ENCODE assay signal across 16 cellular contexts in the genomic region with DNA sequence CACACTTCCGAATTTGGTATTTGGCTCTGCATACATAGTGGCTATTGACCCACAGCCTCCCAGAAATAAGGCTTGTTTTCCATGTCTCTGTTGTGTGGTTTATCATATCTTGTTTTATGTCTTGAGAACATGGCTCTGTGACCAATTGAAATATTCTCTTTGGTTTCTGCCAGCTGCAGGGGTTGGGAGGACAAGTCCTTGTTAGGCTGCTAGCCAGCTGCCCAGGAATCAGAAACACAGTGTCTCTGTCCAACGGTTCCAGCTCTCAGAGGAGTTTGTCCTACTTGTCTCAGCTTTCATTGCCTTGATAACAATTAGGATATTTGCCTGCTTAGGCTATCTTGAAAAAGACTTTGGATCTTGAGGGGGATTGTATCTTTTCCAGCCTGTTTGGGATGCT. TPM values are rescaled to one million over a fixed set of nuclear protein-coding genes. Genes with fewer than 3 reads are reported as not detected.
DNase-seq lines count a peak whose midpoint lies in the region; ATAC-seq, FAIRE-seq and TF ChIP-seq lines count a peak whose summit lies in the region.
"Had no signal": no experiment of that assay in that cellular context is flagged by ENCODE, and none has a peak within 500 bp of the region (broad histone marks: within the 10 kb centered on the region; RNA-seq: fewer than 3 reads in every experiment).

No MANE protein-coding gene starts in this region.

- no peaks in the 10 kb centered on the region for H3K9me3 ChIP-seq in astrocyte (ENCODE audit: insufficient read depth, low read depth, low read length)
- H3K9me3 ChIP-seq in heart left ventricle = no peaks in the 10 kb centered on the region
- H3K9me3 ChIP-seq in trophoblast cell (ENCODE audit: insufficient read depth, low read depth, low read length) = no peaks in the 10 kb centered on the region
- H3K9me3 ChIP-seq in ovary = no peaks in the 10 kb centered on the region

- H3K4me3 ChIP-seq in astrocyte (ENCODE audit: insufficient read depth, low read depth, low read length) (no peak overlapping the region), heart left ventricle (no peak overlapping the region), trophoblast cell (ENCODE audit: low read depth, low read length) (no peak overlapping the region), ovary (no peak overlapping the region)

- TF ChIP-seq EP300 in ovary (IDR thresholded peaks at IDR 0.05) = no peak

- H2AFZ ChIP-seq in astrocyte (ENCODE audit: low read depth, low read length) (no peak overlapping the region), trophoblast cell (ENCODE audit: insufficient read depth, low read length, poor library complexity) (no peak overlapping the region)

- H3K27ac Mint-ChIP-seq in astrocyte (ENCODE audit: unreplicated experiment) (peak overlapping the region; percentile 94), nephron progenitor cell (no peak overlapping the region)
- H3K27ac Mint-ChIP-seq: memory B cell; progenitor cell of endocrine pancreas; T-helper 1 cell treated with Interleukin-12 subunit alpha and Interleukin-12 subunit beta and Interleukin-4 antibody, amounts not matched to agents 30 μg/mL and 1 μg/mL, for 36 hours had no signal

- intact Hi-C loops in heart left ventricle (cut with DNase I) (loop anchor here in 1 of 10 donors (10.0 kb wide), 1 partner anchor 56 kb away; no protein-coding TSS in a partner anchor), ovary (cut with DNase I) (no loop called here)

- H3K4me3 Mint-ChIP-seq in astrocyte (ENCODE audit: unreplicated experiment) (no peak overlapping the region), nephron progenitor cell (no peak overlapping the region)
- H3K4me3 Mint-ChIP-seq: memory B cell; T-helper 1 cell treated with Interleukin-12 subunit alpha and Interleukin-12 subunit beta and Interleukin-4 antibody, amounts not matched to agents 30 μg/mL and 1 μg/mL, for 36 hours had no signal

- H3K18ac ChIP-seq in trophoblast cell (ENCODE audit: low read length) = peak overlapping the region; percentile 74

- peaks cover 19% of the 10 kb centered on the region for H3K4me1 ChIP-seq in astrocyte (ENCODE audit: insufficient read depth, low read length)
- peaks cover 0 to 8% (median 1%) of the 10 kb centered on the region in 12 donors for H3K4me1 ChIP-seq in heart left ventricle
- peaks cover 8 to 10% of the 10 kb centered on the region in 2 experiments for H3K4me1 ChIP-seq in trophoblast cell (ENCODE audit: control insufficient read depth in 1 of 2, insufficient read depth in 2 of 2, low read length in 2 of 2)
- peaks cover 3% of the 10 kb centered on the region for H3K4me1 ChIP-seq in ovary (ENCODE audit: insufficient read depth)

- no peaks in the 10 kb centered on the region for H3K79me2 ChIP-seq in astrocyte (ENCODE audit: insufficient read depth, low read length)
- no peaks in the 10 kb centered on the region for H3K79me2 ChIP-seq in trophoblast cell (ENCODE audit: control insufficient read depth, insufficient read depth, low read length, poor library complexity)

- TF ChIP-seq CTCF in astrocyte (IDR thresholded peaks at IDR 0.05; ENCODE audit: insufficient read depth, low read depth, low read length) (no peak), heart left ventricle (IDR thresholded peaks at IDR 0.05) (no peak), ovary (IDR thresholded peaks at IDR 0.05) (no peak), nephron progenitor cell (IDR thresholded peaks at IDR 0.05) (no peak)

- H3K4ac ChIP-seq in trophoblast cell (ENCODE audit: low read depth, low read length) = no peak overlapping the region

- H2BK120ac ChIP-seq in trophoblast cell (ENCODE audit: insufficient read depth, low read length, poor library complexity) = peak overlapping the region; percentile 79

- TF ChIP-seq POLR2A in heart left ventricle (IDR thresholded peaks at IDR 0.05) (no peak), erythroblast (IDR thresholded peaks at IDR 0.05; ENCODE audit: low read length) (no peak), ovary (IDR thresholded peaks at IDR 0.05) (no peak)

- H4K91ac ChIP-seq in trophoblast cell (ENCODE audit: low read depth, low read length) = peak overlapping the region; percentile 35

- DNase-seq in EL = peak; percentile 39
- peak; percentile 26 for DNase-seq in astrocyte (ENCODE audit: low read depth)
- DNase-seq in heart left ventricle = no peak
- no peak for DNase-seq in trophoblast cell
- no peak for DNase-seq in erythroblast (lab: John Stamatoyannopoulos, UW)
- DNase-seq in ovary = no peak
- DNase-seq in nephron progenitor cell = no peak
- DNase-seq: activated T-cell treated with anti-CD3 and anti-CD28 coated beads, Interleukin-2, amount 50 U/mL, for 48 hours; amygdala; GOT3; stimulated activated CD4-positive, alpha-beta T cell treated with anti-CD3 and anti-CD28 coated beads, Interleukin-2, amount 100 ng/mL, for 24 hours had no signal

- H2AK5ac ChIP-seq in trophoblast cell (ENCODE audit: low read length) = no peak overlapping the region

- ATAC-seq in heart left ventricle = peak in 3 of 4 donors; percentile 39 to 55 (median 42)
- ATAC-seq in activated CD4-positive, CD25-positive, alpha-beta regulatory T cell treated with anti-CD3 and anti-CD28 coated beads, Interleukin-2, amount 50 U/mL, for 24 hours = no peak

- H3K27me3 ChIP-seq in astrocyte (ENCODE audit: insufficient read depth, low read length) = no peaks in the 10 kb centered on the region
- H3K27me3 ChIP-seq in heart left ventricle = peaks cover 0 to 3% (median 0%) of the 10 kb centered on the region in 9 donors
- H3K27me3 ChIP-seq in trophoblast cell (ENCODE audit: insufficient read depth, low read length) = no peaks in the 10 kb centered on the region
- no peaks in the 10 kb centered on the region for H3K27me3 ChIP-seq in ovary

- no peak overlapping the region for H3K4me2 ChIP-seq in astrocyte (ENCODE audit: low read length)
- no peak overlapping the region for H3K4me2 ChIP-seq in trophoblast cell (ENCODE audit: low read length)

- H3K36me3 Mint-ChIP-seq in astrocyte (ENCODE audit: low read depth, unreplicated experiment) (peaks cover 1% of the 10 kb centered on the region), nephron progenitor cell (ENCODE audit: low read depth) (no peaks in the 10 kb centered on the region)
- H3K36me3 Mint-ChIP-seq: memory B cell had no signal

- H3K79me1 ChIP-seq in trophoblast cell (ENCODE audit: low read length) = peaks cover 13% of the 10 kb centered on the region

- H3K27ac ChIP-seq in astrocyte (ENCODE audit: low read depth, low read length) (peak overlapping the region; percentile 44), heart left ventricle (peak overlapping the region in 2 of 12 donors; percentile 43 to 46), trophoblast cell (ENCODE audit: low read depth, low read length) (peak overlapping the region; percentile 71), ovary (no peak overlapping the region)
- H3K27ac ChIP-seq: C4-2B had no signal

- 32 to 43% (median 38%) methylated on average over 2 of the region's 2 CpGs for WGBS in heart left ventricle, 4 donors
- WGBS in trophoblast cell (ENCODE audit: extremely low coverage, insufficient coverage, insufficient read length) = no CpG with 5 or more reads among the region's 2 CpGs
- WGBS in ovary, 3 donors = 4 to 7% (median 6%) methylated on average over 2 of the region's 2 CpGs

- H3K36me3 ChIP-seq in astrocyte (ENCODE audit: insufficient read depth, low read length) (no peaks in the 10 kb centered on the region), heart left ventricle (no peaks in the 10 kb centered on the region), trophoblast cell (ENCODE audit: control insufficient read depth in 1 of 2, insufficient read depth in 2 of 2, low read length in 2 of 2) (no peaks in the 10 kb centered on the region), ovary (no peaks in the 10 kb centered on the region)

- H3K27me3 Mint-ChIP-seq in astrocyte (ENCODE audit: low read depth, unreplicated experiment) = peaks cover 9% of the 10 kb centered on the region
- peaks cover 35% of the 10 kb centered on the region for H3K27me3 Mint-ChIP-seq in nephron progenitor cell (ENCODE audit: low read depth, poor library complexity)

- H3K4me1 Mint-ChIP-seq in astrocyte (ENCODE audit: low read depth, unreplicated experiment) (peaks cover 27% of the 10 kb centered on the region), nephron progenitor cell (peaks cover 9% of the 10 kb centered on the region)

- no peak overlapping the region for H3K9ac ChIP-seq in astrocyte (ENCODE audit: low read length)
- H3K9ac ChIP-seq in trophoblast cell (ENCODE audit: low read length) = no peak overlapping the region

- peak overlapping the region; percentile 66 for H2BK5ac ChIP-seq in trophoblast cell (ENCODE audit: low read depth, low read length, poor library complexity)

- H2BK12ac ChIP-seq in trophoblast cell (ENCODE audit: low read length) = peak overlapping the region; percentile 97

- peak overlapping the region; percentile 54 for H3K14ac ChIP-seq in trophoblast cell (ENCODE audit: low read length)

- H3K9me3 Mint-ChIP-seq in astrocyte (ENCODE audit: unreplicated experiment) (no peaks in the 10 kb centered on the region), nephron progenitor cell (no peaks in the 10 kb centered on the region)
- H3K9me3 Mint-ChIP-seq: memory B cell; T-helper 1 cell treated with Interleukin-12 subunit alpha and Interleukin-12 subunit beta and Interleukin-4 antibody, amounts not matched to agents 30 μg/mL and 1 μg/mL, for 36 hours had no signal

- FAIRE-seq in astrocyte (lab: Jason Lieb, UNC) = no peak

- no peak overlapping the region for H4K8ac ChIP-seq in trophoblast cell (ENCODE audit: low read depth, low read length)

- no peak overlapping the region for H3K23ac ChIP-seq in trophoblast cell (ENCODE audit: low read length)

- no peak overlapping the region for H4K12ac ChIP-seq in trophoblast cell (ENCODE audit: low read depth, low read length)

- H4K20me1 ChIP-seq in astrocyte (ENCODE audit: insufficient read depth, low read length) = no peaks in the 10 kb centered on the region

RNA-seq across cellular contexts. Expression of a gene that starts 6.0 kb away (rescaled TPM):
- 0.31 and 0.93 TPM in 2 replicates for total RNA-seq in astrocyte
- total RNA-seq in heart left ventricle = 1 to 10 TPM in 1 of 9 donors, under 1 TPM in 2, not detected in 6; 0.24 to 2.8 (median 0.31) TPM
- polyA plus RNA-seq in heart left ventricle = not detected
- polyA plus RNA-seq in trophoblast cell (2013) = 9.1 and 11.2 TPM in 2 replicates
- 1 to 10 TPM in 1 of 7 donors, under 1 TPM in 4, not detected in 2; 0.23 to 4.8 (median 0.61) TPM for total RNA-seq in ovary
- under 1 TPM; 0.16 to 0.30 TPM for polyA plus RNA-seq in ovary

RNA-seq across cellular contexts. Expression of a gene that starts 7.3 kb away (rescaled TPM):
- total RNA-seq in astrocyte = 0.19 TPM in 1 of 2 replicates, not detected in the other
- total RNA-seq in heart left ventricle = not detected
- polyA plus RNA-seq in heart left ventricle = not detected
- polyA plus RNA-seq in trophoblast cell (2013) = 0.01 TPM in 1 of 2 replicates, not detected in the other
- total RNA-seq in ovary = 1 to 10 TPM in 2 of 7 donors, under 1 TPM in 2, not detected in 3; 0.25 to 3.0 (median 0.77) TPM
- under 1 TPM; 0.02 to 0.03 TPM for polyA plus RNA-seq in ovary

RNA-seq across cellular contexts. Expression of a gene that starts 23.4 kb away (rescaled TPM):
- total RNA-seq in astrocyte = 0.22 and 0.45 TPM in 2 replicates
- total RNA-seq in heart left ventricle = 1 to 10 TPM in 7 of 9 donors, under 1 TPM in 2; 0.21 to 4.8 (median 1.7) TPM
- polyA plus RNA-seq in heart left ventricle = under 1 TPM; 0.06 to 0.72 TPM
- 0.05 and 0.07 TPM in 2 replicates for polyA plus RNA-seq in trophoblast cell (2013)
- 1 to 10 TPM in 4 of 7 donors, under 1 TPM in 3; 0.69 to 1.6 (median 1.0) TPM for total RNA-seq in ovary
- 1 to 10 TPM in 1 of 2 donors, under 1 TPM in 1; 0.47 to 1.3 TPM for polyA plus RNA-seq in ovary

RNA-seq across cellular contexts. Expression of a gene that starts 36.5 kb away (rescaled TPM):
- total RNA-seq in astrocyte = 12.1 and 12.2 TPM in 2 replicates
- 10 to 100 TPM; 15.3 to 39.0 (median 17.5) TPM for total RNA-seq in heart left ventricle
- polyA plus RNA-seq in heart left ventricle = 10 to 100 TPM; 29.8 to 35.0 TPM
- polyA plus RNA-seq in trophoblast cell (2013) = 16.1 and 17.0 TPM in 2 replicates
- total RNA-seq in ovary = 10 to 100 TPM; 27.5 to 54.0 (median 39.3) TPM
- polyA plus RNA-seq in ovary = 10 to 100 TPM in 1 of 2 donors, 1 to 10 TPM in 1; 7.8 to 54.9 TPM

RNA-seq across cellular contexts. Expression of a gene that starts 56.3 kb away (rescaled TPM):
- total RNA-seq in astrocyte (62.0 and 68.9 TPM in 2 replicates), heart left ventricle (10 to 100 TPM; 18.4 to 41.9 (median 26.6) TPM), ovary (10 to 100 TPM; 30.4 to 73.4 (median 51.6) TPM)
- polyA plus RNA-seq in heart left ventricle (10 to 100 TPM; 18.4 to 29.3 TPM), ovary (10 to 100 TPM; 28.2 to 32.3 TPM)
- 17.9 and 19.9 TPM in 2 replicates for polyA plus RNA-seq in trophoblast cell (2013)

Comparison
In these comparisons a context has a peak if more than half of its experiments do, and no peak if none do; other contexts are left out.
1. DNase-seq: peak in EL (single experiment) and astrocyte (single experiment); none in heart left ventricle (0 of 5), trophoblast cell (0 of 2), erythroblast (0 of 2), ovary (0 of 5) and nephron progenitor cell (single experiment).
2. H3K27ac ChIP-seq: peak in astrocyte (single experiment) and trophoblast cell (single experiment); none in ovary (0 of 2).
3. ATAC-seq: peak in heart left ventricle (3 of 4); none in activated CD4-positive, CD25-positive, alpha-beta regulatory T cell treated with anti-CD3 and anti-CD28 coated beads, Interleukin-2, amount 50 U/mL, for 24 hours (0 of 2).